In genomic region chr20:13200767-13201500, GRCh38 we compare ENCODE assay signal across 16 cellular contexts. TPM values are rescaled to one million over a fixed set of nuclear protein-coding genes. Genes with fewer than 3 reads are reported as not detected.
DNase-seq lines count a peak whose midpoint lies in the region; TF ChIP-seq lines count a peak whose summit lies in the region.
"Had no signal": no experiment of that assay in that cellular context is flagged by ENCODE, and none has a peak within 500 bp of the region (broad histone marks: within the 10 kb centered on the region; RNA-seq: fewer than 3 reads in every experiment).

No MANE protein-coding gene starts in this region.

- H3K4me2 ChIP-seq in neuronal stem cell (ENCODE audit: insufficient read depth, low read length, poor library complexity, severe bottlenecking) (no peak overlapping the region), MM.1S (ENCODE audit: low read depth, low read length) (no peak overlapping the region)

- no peak overlapping the region for H2BK15ac ChIP-seq in neuronal stem cell (ENCODE audit: low read length)

- no peak overlapping the region for H2BK12ac ChIP-seq in neuronal stem cell (ENCODE audit: low read length)

- no peaks in the 10 kb centered on the region for H3F3A ChIP-seq in MM.1S (ENCODE audit: insufficient read depth, low read length)

- no peaks in the 10 kb centered on the region for H3K79me2 ChIP-seq in MM.1S (ENCODE audit: low read length)

- TF ChIP-seq CTCF in MM.1S (IDR thresholded peaks at IDR 0.05; ENCODE audit: low read length), result no peak

- no peak overlapping the region for H3K4ac ChIP-seq in neuronal stem cell (ENCODE audit: low read length)

- H3K9me3 ChIP-seq in neuronal stem cell (replicated peaks in 1 of 2; ENCODE audit: control insufficient read depth in 2 of 2, insufficient read depth in 1 of 2, low read depth in 1 of 2, low read length in 2 of 2), result peaks cover 0 to 4% of the 10 kb centered on the region in 2 donors
- no peaks in the 10 kb centered on the region for H3K9me3 ChIP-seq in MM.1S (replicated peaks; ENCODE audit: insufficient read depth, low read length)
- H3K9me3 ChIP-seq: tibial artery had no signal

- no peak overlapping the region for H2AK5ac ChIP-seq in neuronal stem cell (ENCODE audit: low read depth, low read length)

- no peak overlapping the region for H2AFZ ChIP-seq in neuronal stem cell (ENCODE audit: low read length)
- no peak overlapping the region for H2AFZ ChIP-seq in MM.1S (ENCODE audit: low read length)
- H2AFZ ChIP-seq: GM23248 had no signal

- no peak overlapping the region for H2BK5ac ChIP-seq in neuronal stem cell (ENCODE audit: low read length)

- H3K14ac ChIP-seq in neuronal stem cell (ENCODE audit: low read length), result no peak overlapping the region

- H3K18ac ChIP-seq in neuronal stem cell (ENCODE audit: low read length), result no peak overlapping the region

- H3K4me1 ChIP-seq in neuronal stem cell (ENCODE audit: control insufficient read depth in 2 of 2, insufficient read depth in 1 of 2, low read depth in 1 of 2, low read length in 2 of 2) (peaks cover 0 to 6% of the 10 kb centered on the region in 2 donors), MM.1S (ENCODE audit: low read length) (no peaks in the 10 kb centered on the region)
- H3K4me1 ChIP-seq: tibial artery had no signal

- DNase-seq in NCI-H1092 (lab: John Stamatoyannopoulos, UW) (peak; percentile 94), NCI-H2081 treated with DMSO at 0.1 percent for 48 hours (lab: John Stamatoyannopoulos, UW) (peak; percentile 97), NCI-H82 (lab: John Stamatoyannopoulos, UW) (peak; percentile 94), neuronal stem cell (ENCODE audit: low spot score) (peak; percentile 70), cerebellum (ENCODE audit: low spot score) (no peak), amygdala (lab: John Stamatoyannopoulos, UW) (no peak), MM.1S (no peak)
- DNase-seq: activated CD4-positive, alpha-beta T cell treated with anti-CD3 and anti-CD28 coated beads, Interleukin-2, amount 50 U/mL, for 1 hour; activated naive CD8-positive, alpha-beta T cell treated with anti-CD3 and anti-CD28 coated beads, Interleukin-2, amount 10 ng/mL, durations not matched to agents 7 days and 5 days; activated T-cell treated with anti-CD3 and anti-CD28 coated beads, Interleukin-2, amount 50 U/mL, for 1 hour; C1 segment of cervical spinal cord; GM23248; hypothalamus; posterior cingulate gyrus; tibial artery had no signal

- no peaks in the 10 kb centered on the region for H3K79me1 ChIP-seq in neuronal stem cell (ENCODE audit: low read depth, low read length)

- H3K23ac ChIP-seq in neuronal stem cell (ENCODE audit: low read depth, low read length, poor library complexity), result no peak overlapping the region

- no peaks in the 10 kb centered on the region for H3K9me2 ChIP-seq in MM.1S (replicated peaks; ENCODE audit: insufficient read depth, low read length)

- no peak overlapping the region for H3K9ac ChIP-seq in neuronal stem cell (ENCODE audit: low read depth, low read length, poor library complexity)
- H3K9ac ChIP-seq in MM.1S (ENCODE audit: low read length), result no peak overlapping the region
- H3K9ac ChIP-seq: GM23248 had no signal

- no CpG with 5 or more reads among the region's 5 CpGs for WGBS in neuronal stem cell (ENCODE audit: extremely low coverage in 2 of 2, insufficient read length in 2 of 2, insufficient replicate concordance in 1 of 2), 2 donors

- H4K20me1 ChIP-seq in MM.1S (ENCODE audit: insufficient read depth, low read length), result no peaks in the 10 kb centered on the region

- no peak overlapping the region for H4K8ac ChIP-seq in neuronal stem cell (ENCODE audit: low read depth, low read length)

- no peak overlapping the region for H2BK120ac ChIP-seq in neuronal stem cell (ENCODE audit: low read depth, low read length)

- H3K27me3 ChIP-seq in neuronal stem cell (ENCODE audit: control insufficient read depth in 3 of 3, insufficient read depth in 3 of 3, low read depth in 1 of 3, low read length in 3 of 3), result peaks cover 0 to 29% (median 5%) of the 10 kb centered on the region in 3 experiments
- no peaks in the 10 kb centered on the region for H3K27me3 ChIP-seq in MM.1S (replicated peaks; ENCODE audit: insufficient read depth, low read length)
- H3K27me3 ChIP-seq: tibial artery had no signal

- H4K91ac ChIP-seq in neuronal stem cell (ENCODE audit: low read depth, low read length, poor library complexity), result no peak overlapping the region

- H3K36me3 ChIP-seq in neuronal stem cell (replicated peaks in 1 of 2; ENCODE audit: control insufficient read depth in 2 of 2, insufficient read depth in 2 of 2, low read length in 2 of 2), result no peaks in the 10 kb centered on the region
- H3K36me3 ChIP-seq in MM.1S (replicated peaks; ENCODE audit: insufficient read depth, low read length), result no peaks in the 10 kb centered on the region
- H3K36me3 ChIP-seq: tibial artery had no signal

- H3K27ac ChIP-seq in neuronal stem cell (replicated peaks; ENCODE audit: low read length), result no peak overlapping the region
- H3K27ac ChIP-seq in MM.1S (ENCODE audit: low read length), result no peak overlapping the region
- H3K27ac ChIP-seq: GM23248, tibial artery had no signal

- H3K4me3 ChIP-seq in neuronal stem cell (ENCODE audit: low read length in 2 of 2), result no peak overlapping the region
- no peak overlapping the region for H3K4me3 ChIP-seq in MM.1S (ENCODE audit: low read length)
- H3K4me3 ChIP-seq: GM23248, tibial artery had no signal

RNA-seq across cellular contexts. Expression of gene ISM1, which starts 20.1 kb away (rescaled TPM):
- polyA plus RNA-seq in neuronal stem cell (2013, experiment 1 of 2), result 0.07 TPM
- polyA plus RNA-seq in neuronal stem cell (2013, experiment 2 of 2), result 0.03 TPM
- 0.54 TPM for total RNA-seq in cerebellum
- total RNA-seq: bronchial epithelial cell, GM23248 had no signal

Comparison
In these comparisons a context has a peak if more than half of its experiments do, and no peak if none do; other contexts are left out.
1. DNase-seq: peak in NCI-H1092 (single experiment), NCI-H2081 treated with DMSO at 0.1 percent for 48 hours (single experiment), NCI-H82 (single experiment) and neuronal stem cell (single experiment); none in cerebellum (single experiment), amygdala (0 of 56) and MM.1S (single experiment).